In genomic region chr10:133245439-133246235, GRCh38 we compare ENCODE assay signal across 19 cellular contexts. TPM values are rescaled to one million over a fixed set of nuclear protein-coding genes. Genes with fewer than 3 reads are reported as not detected.
A peak's percentile ranks its signal among the peaks of the same experiment; 100 is the strongest.
DNase-seq lines count a peak whose midpoint lies in the region; ATAC-seq, FAIRE-seq and TF ChIP-seq lines count a peak whose summit lies in the region.
"Had no signal": no experiment of that assay in that cellular context is flagged by ENCODE, and none has a peak within 500 bp of the region (broad histone marks: within the 10 kb centered on the region; RNA-seq: fewer than 3 reads in every experiment).

No MANE protein-coding gene starts in this region.

- no peaks in the 10 kb centered on the region for H3K79me2 ChIP-seq in GM12878 (ENCODE audit: control insufficient read depth, insufficient read depth, low read length)
- no peaks in the 10 kb centered on the region for H3K79me2 ChIP-seq in trophoblast cell (ENCODE audit: control insufficient read depth, insufficient read depth, low read length, poor library complexity)

- SMC1A ChIA-PET in GM12878 (lab: Charles Lee; ENCODE audit: uncharacterized antibody, unreplicated experiment) = no interaction called here

- peaks cover 2% of the 10 kb centered on the region for H3K79me1 ChIP-seq in trophoblast cell (ENCODE audit: low read length)

- H4K20me1 ChIP-seq in GM12878 (ENCODE audit: control insufficient read depth, insufficient read depth) = no peaks in the 10 kb centered on the region; the same call in 1 of the 2 replicates

- peak; percentile 22 for DNase-seq in NCI-H146 (lab: John Stamatoyannopoulos, UW)
- DNase-seq in NCI-H146 treated with DMSO at 0.1 percent for 48 hours (lab: John Stamatoyannopoulos, UW; ENCODE audit: unreplicated experiment) = no peak
- peak; percentile 58 for DNase-seq in LoVo (ENCODE audit: low spot score)
- DNase-seq in GM12878 (ENCODE audit: low read depth, low spot score) = no peak
- peak; percentile 63 to 77 (median 70) for DNase-seq in ovary
- DNase-seq in NCI-H2107 (lab: John Stamatoyannopoulos, UW) = no peak
- no peak for DNase-seq in CD1c-positive myeloid dendritic cell (ENCODE audit: extremely low spot score)
- no peak for DNase-seq in trophoblast cell
- DNase-seq: activated CD4-positive, alpha-beta T cell treated with anti-CD3 and anti-CD28 coated beads, Interleukin-2, amount 10 ng/mL, durations not matched to agents 7 days and 5 days; activated naive CD4-positive, alpha-beta T cell treated with anti-CD3 and anti-CD28 coated beads, Interleukin-2, amount 10 ng/mL, durations not matched to agents 7 days and 5 days; glutamatergic neuron; MM.1S; occipital lobe; stimulated activated CD4-positive, alpha-beta T cell treated with anti-CD3 and anti-CD28 coated beads, Interleukin-4, amount 100 ng/mL, for 1 hour had no signal

- no peak overlapping the region for H4K91ac ChIP-seq in trophoblast cell (ENCODE audit: low read depth, low read length)

- no peak overlapping the region for H4K8ac ChIP-seq in trophoblast cell (ENCODE audit: low read depth, low read length)

- no peak overlapping the region for H2BK120ac ChIP-seq in trophoblast cell (ENCODE audit: insufficient read depth, low read length, poor library complexity)

- H4K12ac ChIP-seq in trophoblast cell (ENCODE audit: low read depth, low read length) = no peak overlapping the region

- intact Hi-C loops in GM12878 (cut with micrococcal nuclease; ENCODE audit: unreplicated experiment) = no loop called here
- intact Hi-C loops in ovary (cut with DNase I) = no loop called here

- H3K18ac ChIP-seq in trophoblast cell (ENCODE audit: low read length) = no peak overlapping the region

- no peak for TF ChIP-seq POLR2A in GM12878 (IDR thresholded peaks at IDR 0.05; ENCODE audit: low read depth, low read length)
- no peak for TF ChIP-seq POLR2A in ovary (IDR thresholded peaks at IDR 0.05)

- H3K14ac ChIP-seq in trophoblast cell (ENCODE audit: low read length) = no peak overlapping the region

- no peak overlapping the region for H2AK5ac ChIP-seq in trophoblast cell (ENCODE audit: low read length)

- WGBS in GM12878 (ENCODE audit: insufficient coverage, insufficient replicate concordance, low lambda C conversion rate, missing lambda C conversion rate) = 50% methylated on average over 28 of the region's 33 CpGs
- 51 to 64% (median 52%) methylated on average over 31 to 33 of the region's 33 CpGs for WGBS in ovary, 3 donors
- WGBS in trophoblast cell (ENCODE audit: extremely low coverage, insufficient coverage, insufficient read length) = no CpG with 5 or more reads among the region's 33 CpGs

- H3K4me3 ChIP-seq in GM12878 (no peak overlapping the region), ovary (no peak overlapping the region), trophoblast cell (ENCODE audit: low read depth, low read length) (no peak overlapping the region)

- no peaks in the 10 kb centered on the region for H3K9me3 ChIP-seq in GM12878 (replicated peaks; ENCODE audit: control insufficient read depth, insufficient read depth, low read length)
- H3K9me3 ChIP-seq in ovary = no peaks in the 10 kb centered on the region
- peaks cover 8% of the 10 kb centered on the region for H3K9me3 ChIP-seq in trophoblast cell (ENCODE audit: insufficient read depth, low read depth, low read length)

- no peak for TF ChIP-seq RAD21 in GM12878 (IDR thresholded peaks at IDR 0.05; ENCODE audit: insufficient read depth, low read depth, low read length)

- RAD21 ChIA-PET in GM12878 (lab: Charles Lee; ENCODE audit: unreplicated experiment) = no interaction called here

- H3K4me1 ChIP-seq in GM12878 (ENCODE audit: control insufficient read depth, insufficient read depth, low read length) (peaks cover 15% of the 10 kb centered on the region), ovary (ENCODE audit: insufficient read depth) (peaks cover 25% of the 10 kb centered on the region), trophoblast cell (ENCODE audit: control insufficient read depth in 1 of 2, insufficient read depth in 2 of 2, low read length in 2 of 2) (peaks cover 0 to 3% of the 10 kb centered on the region in 2 experiments)

- H2BK5ac ChIP-seq in trophoblast cell (ENCODE audit: low read depth, low read length, poor library complexity) = no peak overlapping the region

- H2BK12ac ChIP-seq in trophoblast cell (ENCODE audit: low read length) = no peak overlapping the region

- in situ Hi-C loops in GM12878 (cut with MboI) = no loop called here

- H3K4me2 ChIP-seq in GM12878 (ENCODE audit: control insufficient read depth, insufficient read depth) (no peak overlapping the region), trophoblast cell (ENCODE audit: low read length) (no peak overlapping the region)

- no peak for TF ChIP-seq EP300 in GM12878 (IDR thresholded peaks at IDR 0.05; ENCODE audit: borderline replicate concordance in 1 of 2, control insufficient read depth in 1 of 2, low read depth in 2 of 2, low read length in 2 of 2)
- no peak for TF ChIP-seq EP300 in ovary (IDR thresholded peaks at IDR 0.05)

- H3K9ac ChIP-seq in GM12878 (ENCODE audit: control insufficient read depth, insufficient read depth, low read length) = no peak overlapping the region
- H3K9ac ChIP-seq in trophoblast cell (ENCODE audit: low read length) = no peak overlapping the region

- CTCF ChIA-PET in GM12878 (lab: Yijun Ruan, JAX) = no interaction called here

- H3K4ac ChIP-seq in trophoblast cell (ENCODE audit: low read depth, low read length) = no peak overlapping the region

- H3K36me3 ChIP-seq in GM12878 (ENCODE audit: control insufficient read depth in 2 of 2, insufficient read depth in 2 of 2, low read length in 1 of 2) (no peaks in the 10 kb centered on the region), ovary (no peaks in the 10 kb centered on the region), trophoblast cell (ENCODE audit: control insufficient read depth in 1 of 2, insufficient read depth in 2 of 2, low read length in 2 of 2) (no peaks in the 10 kb centered on the region)

- 0 out of 4 replicates have a peak, but pooled peaks cover 0 to 1% of the 10 kb centered on the region in 2 experiments for H3K27me3 ChIP-seq in GM12878 (replicated peaks in 1 of 2; ENCODE audit: control insufficient read depth in 2 of 2, insufficient read depth in 2 of 2, low read length in 1 of 2)
- no peaks in the 10 kb centered on the region for H3K27me3 ChIP-seq in ovary
- H3K27me3 ChIP-seq in trophoblast cell (ENCODE audit: insufficient read depth, low read length) = no peaks in the 10 kb centered on the region

- ATAC-seq in GM12878 = peak; percentile 15; the same call in 2 of the 3 replicates

- no TSS peak for BruUV-seq in GM12878 (replicated peaks; lab: Mats Ljungman, UMichigan)

- no peak overlapping the region for H2AFZ ChIP-seq in GM12878 (ENCODE audit: control insufficient read depth, low read depth, low read length)
- H2AFZ ChIP-seq in trophoblast cell (ENCODE audit: insufficient read depth, low read length, poor library complexity) = no peak overlapping the region

- no peak overlapping the region for H3K23ac ChIP-seq in trophoblast cell (ENCODE audit: low read length)

- TF ChIP-seq CTCF in GM12878 (IDR thresholded peaks at IDR 0.05 in 2 of 3, conservative IDR thresholded peaks at IDR 0.05 in 1 of 3; ENCODE audit: control insufficient read depth in 2 of 3, extremely low read depth in 1 of 3, insufficient read depth in 1 of 3, low read depth in 3 of 3, low read length in 3 of 3) (no peak), ovary (IDR thresholded peaks at IDR 0.05) (no peak)

- H3K27ac ChIP-seq in GM12878 (ENCODE audit: control insufficient read depth, insufficient read depth) (no peak overlapping the region), ovary (peak overlapping the region in 1 of 2 donors; percentile 97), trophoblast cell (ENCODE audit: low read depth, low read length) (no peak overlapping the region)

- POLR2A ChIA-PET in GM12878 (lab: Charles Lee) = no interaction called here

- no peak for FAIRE-seq in GM12878 (lab: Jason Lieb, UNC)
- FAIRE-seq: A204.1, keratinocyte had no signal

RNA-seq across cellular contexts. Expression of gene VENTX, which starts 8.0 kb away (rescaled TPM):
- not detected in 2 replicates for total RNA-seq in GM12878 (2013; cell fraction: nucleolus; rRNA removed)
- total RNA-seq in GM12878 (2014; rRNA removed) (not detected in 2 replicates), GM12878 (2014; rRNA removed; fragmentation: Illumina TruSeq; extraction: Trizol) (not detected in 2 replicates), GM12878 (2021) (not detected in 2 replicates), ovary (1 to 10 TPM in 4 of 7 donors, under 1 TPM in 3; 0.23 to 2.2 (median 1.1) TPM)
- not detected for polyA plus RNA-seq in GM12878 (2011; ENCODE audit: low read depth)
- polyA plus RNA-seq in GM12878 (2011; rRNA removed) (not detected in 2 replicates), GM12878 (2014; fragmentation: Illumina TruSeq; extraction: Trizol) (not detected in 2 replicates), GM12878 (2014; fragmentation: Nextera tagmentation; extraction: Ambion mirVana) (not detected), GM12878 (2014; rRNA removed) (not detected in 2 replicates), GM12878 (2016; fragmentation: Nextera tagmentation; extraction: Ambion mirVana) (under 1 TPM in 1 of 2 experiments, not detected in 1; 0.05 TPM), ovary (under 1 TPM; 0.36 to 0.47 TPM)
- polyA plus RNA-seq in GM12878 (2011; cell fraction: cytosol; rRNA removed) = not detected in 2 replicates
- polyA plus RNA-seq in GM12878 (2011; cell fraction: nucleus; rRNA removed) = not detected in 2 replicates
- not detected in 2 replicates for polyA plus RNA-seq in GM12878 (2012)
- not detected in 2 replicates for polyA minus RNA-seq in GM12878 (2011; rRNA and poly(A)+ RNA removed)
- not detected in 2 replicates for polyA minus RNA-seq in GM12878 (2011; cell fraction: cytosol; rRNA and poly(A)+ RNA removed)
- polyA minus RNA-seq in GM12878 (2011; cell fraction: nucleus; rRNA and poly(A)+ RNA removed) = not detected in 2 replicates
- 0.14 and 0.19 TPM in 2 replicates for polyA plus RNA-seq in trophoblast cell (2013)
- total RNA-seq: activated CD4-positive, alpha-beta T cell treated with anti-CD3 and anti-CD28 coated beads, Interleukin-2, amount 10 ng/mL, durations not matched to agents 7 days and 5 days; HT-29; occipital lobe had no signal
- polyA plus RNA-seq: keratinocyte had no signal

RNA-seq across cellular contexts. Expression of gene UTF1, which starts 15.6 kb away (rescaled TPM):
- not detected in 2 replicates for total RNA-seq in GM12878 (2013; cell fraction: nucleolus; rRNA removed)
- total RNA-seq in GM12878 (2014; rRNA removed) (not detected in 2 replicates), GM12878 (2014; rRNA removed; fragmentation: Illumina TruSeq; extraction: Trizol) (not detected in 2 replicates), GM12878 (2021) (not detected in 2 replicates), ovary (1 to 10 TPM in 5 of 7 donors, under 1 TPM in 1, not detected in 1; 0.35 to 9.3 (median 2.9) TPM)
- not detected for polyA plus RNA-seq in GM12878 (2011; ENCODE audit: low read depth)
- polyA plus RNA-seq in GM12878 (2011; rRNA removed) (not detected in 2 replicates), GM12878 (2014; fragmentation: Illumina TruSeq; extraction: Trizol) (not detected in 2 replicates), GM12878 (2014; fragmentation: Nextera tagmentation; extraction: Ambion mirVana) (not detected), GM12878 (2014; rRNA removed) (not detected in 2 replicates), GM12878 (2016; fragmentation: Nextera tagmentation; extraction: Ambion mirVana) (not detected), ovary (under 1 TPM in 1 of 2 donors, not detected in 1; 0.06 TPM)
- not detected in 2 replicates for polyA plus RNA-seq in GM12878 (2011; cell fraction: cytosol; rRNA removed)
- not detected in 2 replicates for polyA plus RNA-seq in GM12878 (2011; cell fraction: nucleus; rRNA removed)
- not detected in 2 replicates for polyA plus RNA-seq in GM12878 (2012)
- not detected in 2 replicates for polyA minus RNA-seq in GM12878 (2011; rRNA and poly(A)+ RNA removed)
- polyA minus RNA-seq in GM12878 (2011; cell fraction: cytosol; rRNA and poly(A)+ RNA removed) = not detected in 2 replicates
- not detected in 2 replicates for polyA minus RNA-seq in GM12878 (2011; cell fraction: nucleus; rRNA and poly(A)+ RNA removed)
- polyA plus RNA-seq in trophoblast cell (2013) = 0.25 and 0.31 TPM in 2 replicates
- total RNA-seq: activated CD4-positive, alpha-beta T cell treated with anti-CD3 and anti-CD28 coated beads, Interleukin-2, amount 10 ng/mL, durations not matched to agents 7 days and 5 days; HT-29; mononuclear cell; occipital lobe had no signal
- polyA plus RNA-seq: esophagus, keratinocyte had no signal

RNA-seq across cellular contexts. Expression of gene ADAM8, which starts 31.0 kb away (rescaled TPM):
- 204 and 240 TPM in 2 replicates for total RNA-seq in GM12878 (2013; cell fraction: nucleolus; rRNA removed)
- total RNA-seq in GM12878 (2014; rRNA removed) (31.6 and 37.4 TPM in 2 replicates), GM12878 (2014; rRNA removed; fragmentation: Illumina TruSeq; extraction: Trizol) (13.0 and 13.2 TPM in 2 replicates), GM12878 (2021) (86.1 and 92.7 TPM in 2 replicates), ovary (1 to 10 TPM; 1.9 to 5.9 (median 4.4) TPM)
- polyA plus RNA-seq in GM12878 (2011; ENCODE audit: low read depth) = 13.7 TPM
- polyA plus RNA-seq in GM12878 (2011; rRNA removed) (5.3 and 15.1 TPM in 2 replicates), GM12878 (2014; fragmentation: Illumina TruSeq; extraction: Trizol) (0.68 and 6.8 TPM in 2 replicates), GM12878 (2014; fragmentation: Nextera tagmentation; extraction: Ambion mirVana) (1 to 10 TPM in 1 of 2 experiments, under 1 TPM in 1; 0.37 to 2.3 TPM), GM12878 (2014; rRNA removed) (51.6 and 73.2 TPM in 2 replicates), GM12878 (2016; fragmentation: Nextera tagmentation; extraction: Ambion mirVana) (10 to 100 TPM; 28.4 to 34.1 TPM), ovary (1 to 10 TPM in 1 of 2 donors, under 1 TPM in 1; 0.48 to 1.7 TPM)
- polyA plus RNA-seq in GM12878 (2011; cell fraction: cytosol; rRNA removed) = 20.0 and 33.8 TPM in 2 replicates
- polyA plus RNA-seq in GM12878 (2011; cell fraction: nucleus; rRNA removed) = 351 and 379 TPM in 2 replicates
- polyA plus RNA-seq in GM12878 (2012) = 44.0 and 54.6 TPM in 2 replicates
- polyA minus RNA-seq in GM12878 (2011; rRNA and poly(A)+ RNA removed) = 14.7 and 35.3 TPM in 2 replicates
- polyA minus RNA-seq in GM12878 (2011; cell fraction: cytosol; rRNA and poly(A)+ RNA removed) = 13.4 and 24.5 TPM in 2 replicates
- 96.1 and 129 TPM in 2 replicates for polyA minus RNA-seq in GM12878 (2011; cell fraction: nucleus; rRNA and poly(A)+ RNA removed)
- 16.9 and 18.0 TPM in 2 replicates for polyA plus RNA-seq in trophoblast cell (2013)

Comparison
In these comparisons a context has a peak if more than half of its experiments do, and no peak if none do; other contexts are left out.
1. DNase-seq: peak in NCI-H146 (single experiment), LoVo (single experiment) and ovary (5 of 5); none in NCI-H146 treated with DMSO at 0.1 percent for 48 hours (single experiment), GM12878 (single experiment), NCI-H2107 (single experiment), CD1c-positive myeloid dendritic cell (single experiment) and trophoblast cell (0 of 2).